1 cellular context compared by ENCODE assay signal in the genomic region with DNA sequence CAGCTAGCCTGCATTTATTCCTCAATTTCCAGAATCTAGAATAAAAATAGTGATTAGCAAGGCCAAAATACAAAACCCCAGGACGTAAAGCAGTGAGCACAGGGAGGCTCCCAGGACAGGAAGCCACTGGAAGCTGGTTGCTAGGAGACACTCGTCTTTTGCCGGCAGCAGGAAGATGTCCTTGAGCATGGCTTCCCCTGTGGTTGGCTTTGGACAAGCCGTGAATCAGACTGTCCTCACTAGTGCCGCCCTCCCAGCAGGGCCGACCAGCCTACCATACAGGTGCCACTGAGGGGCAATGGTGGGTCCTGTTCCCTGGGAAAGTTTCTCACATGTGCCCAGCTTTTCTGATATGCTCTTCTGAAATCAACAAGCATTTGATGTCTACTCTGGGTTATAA.
TF ChIP-seq lines count a peak whose summit lies in the region.

No MANE protein-coding gene starts in this region.

TF ChIP-seq in GM23338, 12 proteins besides CTCF, POLR2A, EP300 and RAD21 (continued from another document):
- TF ChIP-seq ETS1 (IDR thresholded peaks at IDR 0.05) (no peak), ZNF114 (CRISPR knock-in tag; IDR thresholded peaks at IDR 0.05) (no peak), CREB1 (CRISPR knock-in tag; IDR thresholded peaks at IDR 0.05; ENCODE audit: low read depth) (no peak), NANOG (IDR thresholded peaks at IDR 0.05; ENCODE audit: borderline replicate concordance) (no peak), ZNF331 (CRISPR knock-in tag; IDR thresholded peaks at IDR 0.05; ENCODE audit: low read depth) (no peak), EZH2 (IDR thresholded peaks at IDR 0.05; ENCODE audit: low read depth, unreplicated experiment) (no peak)
- TF ChIP-seq, protein P1, sequence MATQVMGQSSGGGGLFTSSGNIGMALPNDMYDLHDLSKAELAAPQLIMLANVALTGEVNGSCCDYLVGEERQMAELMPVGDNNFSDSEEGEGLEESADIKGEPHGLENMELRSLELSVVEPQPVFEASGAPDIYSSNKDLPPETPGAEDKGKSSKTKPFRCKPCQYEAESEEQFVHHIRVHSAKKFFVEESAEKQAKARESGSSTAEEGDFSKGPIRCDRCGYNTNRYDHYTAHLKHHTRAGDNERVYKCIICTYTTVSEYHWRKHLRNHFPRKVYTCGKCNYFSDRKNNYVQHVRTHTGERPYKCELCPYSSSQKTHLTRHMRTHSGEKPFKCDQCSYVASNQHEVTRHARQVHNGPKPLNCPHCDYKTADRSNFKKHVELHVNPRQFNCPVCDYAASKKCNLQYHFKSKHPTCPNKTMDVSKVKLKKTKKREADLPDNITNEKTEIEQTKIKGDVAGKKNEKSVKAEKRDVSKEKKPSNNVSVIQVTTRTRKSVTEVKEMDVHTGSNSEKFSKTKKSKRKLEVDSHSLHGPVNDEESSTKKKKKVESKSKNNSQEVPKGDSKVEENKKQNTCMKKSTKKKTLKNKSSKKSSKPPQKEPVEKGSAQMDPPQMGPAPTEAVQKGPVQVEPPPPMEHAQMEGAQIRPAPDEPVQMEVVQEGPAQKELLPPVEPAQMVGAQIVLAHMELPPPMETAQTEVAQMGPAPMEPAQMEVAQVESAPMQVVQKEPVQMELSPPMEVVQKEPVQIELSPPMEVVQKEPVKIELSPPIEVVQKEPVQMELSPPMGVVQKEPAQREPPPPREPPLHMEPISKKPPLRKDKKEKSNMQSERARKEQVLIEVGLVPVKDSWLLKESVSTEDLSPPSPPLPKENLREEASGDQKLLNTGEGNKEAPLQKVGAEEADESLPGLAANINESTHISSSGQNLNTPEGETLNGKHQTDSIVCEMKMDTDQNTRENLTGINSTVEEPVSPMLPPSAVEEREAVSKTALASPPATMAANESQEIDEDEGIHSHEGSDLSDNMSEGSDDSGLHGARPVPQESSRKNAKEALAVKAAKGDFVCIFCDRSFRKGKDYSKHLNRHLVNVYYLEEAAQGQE (IDR thresholded peaks at IDR 0.05; ENCODE audit: unreplicated experiment): no peak
